In the genomic region with DNA sequence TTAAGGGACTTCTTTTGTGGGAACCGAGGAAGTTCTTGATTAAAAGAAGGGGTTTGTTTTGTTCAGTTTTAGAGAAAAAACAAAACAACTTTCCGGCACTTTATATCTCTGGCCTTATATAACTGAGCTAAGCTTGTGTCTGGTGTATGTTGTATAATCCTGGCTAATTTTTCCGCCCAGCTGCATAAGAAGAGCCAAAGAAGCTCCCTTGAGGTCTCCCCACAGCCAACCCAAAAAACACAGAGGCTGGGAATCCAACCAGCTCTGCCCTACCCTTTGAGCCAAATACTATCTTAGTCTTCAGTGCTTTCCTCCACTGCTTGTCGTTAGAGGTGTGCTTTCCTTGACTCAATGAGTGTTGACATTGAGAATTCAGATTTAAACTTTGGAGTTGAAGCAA, we compare ENCODE assay signal across 20 cellular contexts.
"Had no signal": no experiment of that assay in that cellular context is flagged by ENCODE, and none has a peak within 500 bp of the region (broad histone marks: within the 10 kb centered on the region; RNA-seq: fewer than 3 reads in every experiment).

No MANE protein-coding gene starts in this region.

- H3K36me3 ChIP-seq: cardiac muscle cell had no signal

- H3K9me3 ChIP-seq: mucosa of descending colon had no signal

- H3K4me3 ChIP-seq: cardiac muscle cell, hepatocyte, mucosa of descending colon had no signal

- H3K27me3 ChIP-seq: cardiac muscle cell, hepatocyte had no signal

- H3K36me3 Mint-ChIP-seq: natural killer cell; stimulated activated effector memory CD8-positive, alpha-beta T cell treated with anti-CD3 and anti-CD28 coated beads, Interleukin-12 subunit alpha, Interleukin-12 subunit beta, amount 100 ng/mL, for 72 hours had no signal

- H3K4me1 Mint-ChIP-seq: natural killer cell; neural crest cell; stimulated activated effector memory CD8-positive, alpha-beta T cell treated with anti-CD3 and anti-CD28 coated beads, Interleukin-12 subunit alpha, Interleukin-12 subunit beta, amount 100 ng/mL, for 72 hours; stimulated activated naive CD8-positive, alpha-beta T cell treated with anti-CD3 and anti-CD28 coated beads, Interleukin-15, amount 100 ng/mL, for 72 hours had no signal

- H3K27ac Mint-ChIP-seq: endodermal cell; natural killer cell; stimulated activated effector memory CD8-positive, alpha-beta T cell treated with anti-CD3 and anti-CD28 coated beads, Interleukin-12 subunit alpha, Interleukin-12 subunit beta, amount 100 ng/mL, for 72 hours; stimulated activated naive CD8-positive, alpha-beta T cell treated with anti-CD3 and anti-CD28 coated beads, Interleukin-15, amount 100 ng/mL, for 72 hours had no signal

- ATAC-seq: left colon; mucosa of descending colon; natural killer cell; stimulated activated effector memory CD8-positive, alpha-beta T cell treated with anti-CD3 and anti-CD28 coated beads, Interleukin-12 subunit alpha, Interleukin-12 subunit beta, amount 100 ng/mL, for 72 hours; stimulated activated naive CD8-positive, alpha-beta T cell treated with anti-CD3 and anti-CD28 coated beads, Interleukin-15, amount 100 ng/mL, for 72 hours had no signal

- H3K9me3 Mint-ChIP-seq: endodermal cell; natural killer cell; neural crest cell; stimulated activated effector memory CD8-positive, alpha-beta T cell treated with anti-CD3 and anti-CD28 coated beads, Interleukin-12 subunit alpha, Interleukin-12 subunit beta, amount 100 ng/mL, for 72 hours; stimulated activated naive CD8-positive, alpha-beta T cell treated with anti-CD3 and anti-CD28 coated beads, Interleukin-15, amount 100 ng/mL, for 72 hours had no signal

- H3K4me3 Mint-ChIP-seq: endodermal cell; natural killer cell; neural crest cell; stimulated activated effector memory CD8-positive, alpha-beta T cell treated with anti-CD3 and anti-CD28 coated beads, Interleukin-12 subunit alpha, Interleukin-12 subunit beta, amount 100 ng/mL, for 72 hours; stimulated activated naive CD8-positive, alpha-beta T cell treated with anti-CD3 and anti-CD28 coated beads, Interleukin-15, amount 100 ng/mL, for 72 hours had no signal

- H3K27ac ChIP-seq: cardiac muscle cell, hepatocyte had no signal

- DNase-seq: cerebellar nuclear complex; effector CD4-positive, alpha-beta T cell; endodermal cell; erythroblast; glutamatergic neuron; kidney; left colon; mammary epithelial cell; mucosa of descending colon; natural killer cell; posterior cingulate gyrus; stimulated activated CD4-positive, alpha-beta T cell treated with anti-CD3 and anti-CD28 coated beads, Interleukin-4, amount 100 ng/mL, for 1 hour; stimulated activated CD8-positive, alpha-beta memory T cell treated with anti-CD3 and anti-CD28 coated beads, Interleukin-4, amount 100 ng/mL, for 48 hours; stimulated activated naive CD8-positive, alpha-beta T cell treated with anti-CD3 and anti-CD28 coated beads, Interleukin-15, amount 100 ng/mL, for 72 hours; substantia nigra; trophoblast cell had no signal
